7 cellular contexts compared by ENCODE assay signal in the genomic region with DNA sequence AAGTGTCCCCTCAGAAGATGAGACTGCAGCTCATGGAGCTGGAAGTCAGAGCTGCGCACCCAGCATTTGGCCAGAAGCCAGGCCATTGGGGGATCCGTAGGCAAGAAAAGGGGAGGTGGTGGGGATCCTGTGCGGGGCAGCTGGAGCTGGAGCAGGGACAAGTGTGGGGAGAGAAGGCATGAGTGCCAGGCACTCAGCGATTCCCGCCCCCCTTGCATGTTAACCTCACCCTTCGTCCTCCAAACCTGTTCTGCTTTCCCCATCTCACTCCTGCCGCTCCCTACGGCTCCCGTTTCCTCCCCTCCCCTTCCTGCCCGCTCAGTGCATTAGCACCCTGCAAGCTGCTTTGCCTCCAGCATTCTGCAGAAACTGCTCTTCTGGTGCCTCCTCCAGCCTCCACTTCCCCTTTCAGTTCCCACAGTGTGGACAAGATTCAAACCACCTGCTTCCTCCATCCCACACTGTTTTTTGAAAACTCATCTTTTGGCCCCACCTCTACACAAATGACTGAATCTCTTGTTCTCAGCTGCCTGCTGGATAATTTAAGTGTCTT.
DNase-seq lines count a peak whose midpoint lies in the region; ATAC-seq and TF ChIP-seq lines count a peak whose summit lies in the region.

No MANE protein-coding gene starts in this region.

- DNase-seq in GM13976 (ENCODE audit: low spot score): peak; percentile 70
- peak; percentile 19 for DNase-seq in NCI-H69 (lab: John Stamatoyannopoulos, UW)
- DNase-seq in iPS-NIHi11 (ENCODE audit: low spot score): peak; percentile 20
- no peak for DNase-seq in inferior parietal cortex (ENCODE audit: extremely low spot score)
- no peak for DNase-seq in stimulated activated CD4-positive, alpha-beta T cell treated with anti-CD3 and anti-CD28 coated beads, Interleukin-1b, Interleukin-23, amount 100 ng/mL, for 48 hours
- DNase-seq in foreskin melanocyte: no peak

- ATAC-seq in GM21515 (IDR thresholded peaks at IDR 0.05; ENCODE audit: unreplicated experiment): peak; percentile 69

- in situ Hi-C loops in GM13976 (cut with MboI; ENCODE audit: low sequenced_read_pairs, unreplicated experiment): no loop called here

- no peak for TF ChIP-seq CTCF in GM13976 (IDR thresholded peaks at IDR 0.05; ENCODE audit: borderline replicate concordance, control extremely low read depth, extremely low read depth, insufficient read depth, missing control alignments)

Comparison
In these comparisons a context has a peak if more than half of its experiments do, and no peak if none do; other contexts are left out.
1. DNase-seq: peak in GM13976 (single experiment), NCI-H69 (single experiment) and iPS-NIHi11 (single experiment); none in inferior parietal cortex (single experiment), stimulated activated CD4-positive, alpha-beta T cell treated with anti-CD3 and anti-CD28 coated beads, Interleukin-1b, Interleukin-23, amount 100 ng/mL, for 48 hours (single experiment) and foreskin melanocyte (single experiment).